Comparison of ENCODE assay signal across 8 cellular contexts in the genomic region with DNA sequence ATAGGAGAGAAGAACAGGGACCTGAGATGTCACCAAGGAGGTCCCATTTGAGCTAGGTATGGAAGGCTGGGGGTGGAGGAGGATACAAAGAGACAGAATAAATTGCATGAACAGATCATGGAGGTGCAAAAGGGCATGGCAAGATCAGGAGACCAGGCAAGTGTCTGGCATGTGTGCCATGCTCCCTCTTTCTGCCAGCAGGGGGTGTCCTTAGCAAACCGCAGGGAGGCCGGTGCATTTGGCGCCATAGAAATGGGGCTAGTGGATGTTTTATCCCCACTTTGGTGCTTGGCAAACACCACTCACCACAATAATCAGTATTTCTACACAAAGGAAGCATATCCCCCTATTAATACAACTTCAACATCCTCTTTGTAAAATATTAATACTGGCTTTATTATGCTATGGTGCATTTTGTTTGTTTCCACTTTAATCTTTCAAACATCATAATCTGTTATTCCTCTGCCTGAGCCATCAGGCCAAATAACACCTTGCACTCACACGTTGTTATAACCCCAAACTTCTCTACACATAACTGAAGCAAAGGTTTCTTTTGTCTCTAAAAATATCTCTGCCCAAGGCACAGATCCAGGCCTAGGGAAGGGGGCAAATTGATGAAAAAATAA. TPM values are rescaled to one million over a fixed set of nuclear protein-coding genes. Genes with fewer than 3 reads are reported as not detected.
DNase-seq lines count a peak whose midpoint lies in the region; ATAC-seq and TF ChIP-seq lines count a peak whose summit lies in the region.

No MANE protein-coding gene starts in this region.

- H3K27me3 Mint-ChIP-seq in naive thymus-derived CD8-positive, alpha-beta T cell, result no peaks in the 10 kb centered on the region
- no peaks in the 10 kb centered on the region for H3K27me3 Mint-ChIP-seq in type B pancreatic cell

- H3K4me1 Mint-ChIP-seq in naive thymus-derived CD8-positive, alpha-beta T cell, result peaks cover 0 to 6% (median 3%) of the 10 kb centered on the region in 4 donors
- H3K4me1 Mint-ChIP-seq in type B pancreatic cell (ENCODE audit: unreplicated experiment), result peaks cover 14% of the 10 kb centered on the region

- peak; percentile 58 for DNase-seq in GM03348 (ENCODE audit: low spot score)
- peak; percentile 40 for DNase-seq in MV-4-11 (lab: John Stamatoyannopoulos, UW)
- DNase-seq in cardiac fibroblast (ENCODE audit: low read depth in 2 of 2), result peak in 1 of 2 donors; percentile 59
- DNase-seq in naive thymus-derived CD8-positive, alpha-beta T cell, result peak; percentile 13 to 78 (median 47)
- DNase-seq in type B pancreatic cell (ENCODE audit: extremely low spot score, unreplicated experiment), result no peak
- DNase-seq in left lobe of liver (ENCODE audit: low spot score), result no peak

- H3K27ac Mint-ChIP-seq in naive thymus-derived CD8-positive, alpha-beta T cell, result peak overlapping the region in 4 of 10 donors; percentile 9 to 63 (median 36)
- H3K27ac Mint-ChIP-seq in type B pancreatic cell, result peak overlapping the region; percentile 19

- POLR2A ChIA-PET in naive thymus-derived CD8-positive, alpha-beta T cell (lab: Charles Lee), result interaction anchor here (0.6 to 2.2 kb wide), 3 partner anchors 23 to 81 kb away, joined by 6 to 13 read pairs (median 6); no protein-coding TSS in a partner anchor

- ATAC-seq in naive thymus-derived CD8-positive, alpha-beta T cell, result peak; percentile 65 to 70
- no peak for ATAC-seq in left lobe of liver
- no peak for ATAC-seq in HG02981 (IDR thresholded peaks at IDR 0.05; ENCODE audit: unreplicated experiment)

- H3K36me3 Mint-ChIP-seq in naive thymus-derived CD8-positive, alpha-beta T cell, result no peaks in the 10 kb centered on the region
- no peaks in the 10 kb centered on the region for H3K36me3 Mint-ChIP-seq in type B pancreatic cell

- H3K27ac ChIP-seq in VCaP, result no peak overlapping the region

- no peak overlapping the region for H3K4me3 Mint-ChIP-seq in naive thymus-derived CD8-positive, alpha-beta T cell
- no peak overlapping the region for H3K4me3 Mint-ChIP-seq in type B pancreatic cell

- no peak overlapping the region for H3K4me3 ChIP-seq in cardiac fibroblast (replicated peaks in 1 of 2; ENCODE audit: low read depth in 2 of 2, low read length in 2 of 2)

- peak; percentile 73 for TF ChIP-seq CTCF in VCaP (conservative IDR thresholded peaks at IDR 0.05)
- TF ChIP-seq CTCF in cardiac fibroblast (IDR thresholded peaks at IDR 0.05; ENCODE audit: low read depth, low read length), result peak; percentile 82
- peak; percentile 78 for TF ChIP-seq CTCF in type B pancreatic cell (conservative IDR thresholded peaks at IDR 0.05)

- no peaks in the 10 kb centered on the region for H3K9me3 Mint-ChIP-seq in naive thymus-derived CD8-positive, alpha-beta T cell
- no peaks in the 10 kb centered on the region for H3K9me3 Mint-ChIP-seq in type B pancreatic cell

RNA-seq across cellular contexts. Expression of a gene that starts 25.9 kb away (rescaled TPM):
- total RNA-seq in naive thymus-derived CD8-positive, alpha-beta T cell, result 100 to 1,000 TPM; 223 to 232 TPM
- 100 to 1,000 TPM; 443 to 707 (median 568) TPM for polyA plus RNA-seq in naive thymus-derived CD8-positive, alpha-beta T cell
- 21.9 and 1,154 TPM in 2 replicates for total RNA-seq in type B pancreatic cell (ENCODE audit: low replicate concordance)
- 13.9 TPM for total RNA-seq in left lobe of liver

RNA-seq across cellular contexts. Expression of a gene that starts 30.9 kb away (rescaled TPM):
- 1 to 10 TPM in 1 of 2 experiments, not detected in 1; 1.4 TPM for total RNA-seq in naive thymus-derived CD8-positive, alpha-beta T cell
- under 1 TPM in 2 of 3 donors, not detected in 1; 0.63 to 0.78 TPM for polyA plus RNA-seq in naive thymus-derived CD8-positive, alpha-beta T cell
- total RNA-seq in type B pancreatic cell (ENCODE audit: low replicate concordance) (0.62 TPM in 1 of 2 replicates, not detected in the other), left lobe of liver (not detected)

RNA-seq across cellular contexts. Expression of a gene that starts 35.8 kb away (rescaled TPM):
- 100 to 1,000 TPM; 115 to 129 TPM for total RNA-seq in naive thymus-derived CD8-positive, alpha-beta T cell
- polyA plus RNA-seq in naive thymus-derived CD8-positive, alpha-beta T cell, result 1,000 to 10,000 TPM in 1 of 3 donors, 100 to 1,000 TPM in 2; 421 to 1,131 (median 581) TPM
- total RNA-seq in type B pancreatic cell (ENCODE audit: low replicate concordance) (61.0 and 200 TPM in 2 replicates), left lobe of liver (7.1 TPM)

RNA-seq across cellular contexts. Expression of a gene that starts 39.2 kb away (rescaled TPM):
- total RNA-seq in naive thymus-derived CD8-positive, alpha-beta T cell, result not detected
- polyA plus RNA-seq in naive thymus-derived CD8-positive, alpha-beta T cell, result not detected
- total RNA-seq in type B pancreatic cell (ENCODE audit: low replicate concordance) (1.4 and 2.8 TPM in 2 replicates), left lobe of liver (not detected)

RNA-seq across cellular contexts. Expression of a gene that starts 49.4 kb away (rescaled TPM):
- not detected for total RNA-seq in naive thymus-derived CD8-positive, alpha-beta T cell
- polyA plus RNA-seq in naive thymus-derived CD8-positive, alpha-beta T cell, result not detected
- total RNA-seq in type B pancreatic cell (ENCODE audit: low replicate concordance) (6.2 and 10.2 TPM in 2 replicates), left lobe of liver (not detected)

Comparison
In these comparisons a context has a peak if more than half of its experiments do, and no peak if none do; other contexts are left out.
1. DNase-seq: peak in GM03348 (single experiment), MV-4-11 (single experiment) and naive thymus-derived CD8-positive, alpha-beta T cell (10 of 10); none in type B pancreatic cell (single experiment) and left lobe of liver (single experiment).
2. ATAC-seq: peak in naive thymus-derived CD8-positive, alpha-beta T cell (2 of 2); none in left lobe of liver (single experiment) and HG02981 (single experiment).
3. Peak in every context shown above with its lines, with median percentiles within 50 percentile points of each other: CTCF ChIP-seq.